ENCODE assay signal across 19 cellular contexts in the genomic region with DNA sequence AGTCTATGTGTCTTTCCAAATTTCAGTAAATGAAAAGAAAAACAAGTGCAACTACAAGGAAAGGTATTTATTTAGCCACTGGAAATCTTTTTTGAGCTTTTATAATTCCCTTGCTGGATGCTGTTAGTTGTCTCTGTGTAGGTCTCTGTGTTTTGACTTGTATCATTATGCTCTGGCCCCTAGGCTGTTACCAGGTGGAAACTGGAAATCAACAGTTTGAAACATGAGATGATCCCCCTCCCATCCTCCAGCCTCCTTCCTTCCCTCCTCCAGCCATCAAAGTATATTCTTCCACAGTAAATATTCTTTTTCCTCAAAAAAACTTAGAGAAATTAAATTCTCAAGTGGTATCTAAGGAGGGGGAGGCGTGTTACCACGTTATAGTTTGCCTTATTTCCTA. TPM values are rescaled to one million over a fixed set of nuclear protein-coding genes. Genes with fewer than 3 reads are reported as not detected.
DNase-seq lines count a peak whose midpoint lies in the region; TF ChIP-seq lines count a peak whose summit lies in the region.
"Had no signal": no experiment of that assay in that cellular context is flagged by ENCODE, and none has a peak within 500 bp of the region (broad histone marks: within the 10 kb centered on the region; RNA-seq: fewer than 3 reads in every experiment).

No MANE protein-coding gene starts in this region.

- no peaks in the 10 kb centered on the region for H3K36me3 ChIP-seq in GM23248 (ENCODE audit: low read depth)
- no peaks in the 10 kb centered on the region for H3K36me3 ChIP-seq in smooth muscle cell (ENCODE audit: low read depth)
- H3K36me3 ChIP-seq: brain microvascular endothelial cell, WERI-Rb-1 had no signal

- 48 to 51% methylated on average over 2 of the region's 2 CpGs for WGBS in GM23248 (ENCODE audit: low coverage in 1 of 2, low lambda C conversion rate in 2 of 2, missing lambda C conversion rate in 2 of 2), 2 experiments
- WGBS in smooth muscle cell (ENCODE audit: low lambda C conversion rate): 59% methylated on average over 2 of the region's 2 CpGs

- TF ChIP-seq CTCF in smooth muscle cell (IDR thresholded peaks at IDR 0.05; ENCODE audit: borderline replicate concordance, insufficient read depth, poor library complexity, severe bottlenecking): no peak

- H2AFZ ChIP-seq in GM23248 (peak overlapping the region; percentile 64), smooth muscle cell (ENCODE audit: low read depth) (peak overlapping the region; percentile 42)

- DNase-seq in GM23248: no peak
- DNase-seq in NCI-H69 (lab: John Stamatoyannopoulos, UW): peak; percentile 22
- peak; percentile 74 for DNase-seq in left kidney (ENCODE audit: low read depth, low spot score)
- no peak for DNase-seq in smooth muscle cell (lab: John Stamatoyannopoulos, UW; ENCODE audit: unreplicated experiment)
- DNase-seq in HCEC 1CT: no peak
- DNase-seq in T-helper 2 cell treated with Interferon-gamma antibody and Interleukin-4, amounts not matched to agents 5 μg/mL and 100 μg/mL, for 36 hours (ENCODE audit: low spot score): no peak
- DNase-seq in putamen (ENCODE audit: low spot score): no peak
- DNase-seq: activated CD8-positive, alpha-beta T cell treated with anti-CD3 and anti-CD28 coated beads for 36 hours; activated T-cell treated with anti-CD3 and anti-CD28 coated beads, Interleukin-2, amount 50 U/mL, for 48 hours; brain microvascular endothelial cell; COR-L47; natural killer cell; NCI-H1694 treated with DMSO at 0.1 percent for 48 hours; SHP77 treated with DMSO at 0.1 percent for 48 hours; WERI-Rb-1 had no signal

- H3K4me3 ChIP-seq in GM23248: peak overlapping the region; percentile 81
- H3K4me3 ChIP-seq in smooth muscle cell: peak overlapping the region; percentile 58

- H3K27ac ChIP-seq in GM23248: peak overlapping the region; percentile 63; the same call in 1 of the 2 replicates
- H3K27ac ChIP-seq in smooth muscle cell (ENCODE audit: low read depth): peak overlapping the region; percentile 91
- H3K27ac ChIP-seq: WERI-Rb-1 had no signal

- H3K27me3 ChIP-seq in GM23248 (replicated peaks; ENCODE audit: insufficient read depth): no peaks in the 10 kb centered on the region
- no peaks in the 10 kb centered on the region for H3K27me3 ChIP-seq in smooth muscle cell (ENCODE audit: low read depth)
- H3K27me3 ChIP-seq: brain microvascular endothelial cell had no signal

- H4K20me1 ChIP-seq in GM23248 (ENCODE audit: insufficient read depth): no peaks in the 10 kb centered on the region
- H4K20me1 ChIP-seq in smooth muscle cell (ENCODE audit: low read depth): no peaks in the 10 kb centered on the region

- no peaks in the 10 kb centered on the region for H3K36me3 Mint-ChIP-seq in T-helper 2 cell treated with Interferon-gamma antibody and Interleukin-4, amounts not matched to agents 5 μg/mL and 100 μg/mL, for 36 hours (ENCODE audit: low read depth)
- H3K36me3 Mint-ChIP-seq: activated naive CD8-positive, alpha-beta T cell; natural killer cell had no signal

- H3K4me1 ChIP-seq in GM23248 (ENCODE audit: insufficient read depth) (peaks cover 33% of the 10 kb centered on the region), smooth muscle cell (ENCODE audit: low read depth) (peaks cover 16% of the 10 kb centered on the region)

- H3K4me3 Mint-ChIP-seq in T-helper 2 cell treated with Interferon-gamma antibody and Interleukin-4, amounts not matched to agents 5 μg/mL and 100 μg/mL, for 36 hours: no peak overlapping the region
- H3K4me3 Mint-ChIP-seq: activated CD8-positive, alpha-beta T cell treated with anti-CD3 and anti-CD28 coated beads for 36 hours; activated naive CD8-positive, alpha-beta T cell; dendritic cell treated with granulocyte-macrophage colony-stimulating factor and Interleukin-4, amounts not matched to agents 40 ng/mL and 50 ng/mL, for 4 days; natural killer cell; T-helper 1 cell treated with Interleukin-12 subunit alpha and Interleukin-12 subunit beta and Interleukin-4 antibody, amounts not matched to agents 30 μg/mL and 1 μg/mL, for 36 hours had no signal

- H3K9ac ChIP-seq in GM23248 (no peak overlapping the region; the same call in 1 of the 2 replicates), smooth muscle cell (ENCODE audit: low read depth) (peak overlapping the region; percentile 70)

- no peak overlapping the region for H3K27ac Mint-ChIP-seq in T-helper 2 cell treated with Interferon-gamma antibody and Interleukin-4, amounts not matched to agents 5 μg/mL and 100 μg/mL, for 36 hours
- H3K27ac Mint-ChIP-seq: activated CD8-positive, alpha-beta T cell treated with anti-CD3 and anti-CD28 coated beads for 36 hours; activated naive CD8-positive, alpha-beta T cell; dendritic cell treated with granulocyte-macrophage colony-stimulating factor and Interleukin-4, amounts not matched to agents 40 ng/mL and 50 ng/mL, for 4 days; natural killer cell; progenitor cell of endocrine pancreas; T-helper 1 cell treated with Interleukin-12 subunit alpha and Interleukin-12 subunit beta and Interleukin-4 antibody, amounts not matched to agents 30 μg/mL and 1 μg/mL, for 36 hours had no signal

- H3K9me3 Mint-ChIP-seq in T-helper 2 cell treated with Interferon-gamma antibody and Interleukin-4, amounts not matched to agents 5 μg/mL and 100 μg/mL, for 36 hours: no peaks in the 10 kb centered on the region
- H3K9me3 Mint-ChIP-seq: activated CD8-positive, alpha-beta T cell treated with anti-CD3 and anti-CD28 coated beads for 36 hours; dendritic cell treated with granulocyte-macrophage colony-stimulating factor and Interleukin-4, amounts not matched to agents 40 ng/mL and 50 ng/mL, for 4 days; natural killer cell; T-helper 1 cell treated with Interleukin-12 subunit alpha and Interleukin-12 subunit beta and Interleukin-4 antibody, amounts not matched to agents 30 μg/mL and 1 μg/mL, for 36 hours had no signal

- H3K4me2 ChIP-seq in GM23248 (ENCODE audit: unreplicated experiment) (peak overlapping the region; percentile 96), smooth muscle cell (peak overlapping the region; percentile 90)

- H3F3A ChIP-seq in GM23248 (ENCODE audit: insufficient read depth) (peaks cover 44% of the 10 kb centered on the region), smooth muscle cell (ENCODE audit: low read depth) (peaks cover 18% of the 10 kb centered on the region)

- H3K9me3 ChIP-seq in GM23248 (ENCODE audit: low read depth): no peaks in the 10 kb centered on the region
- H3K9me3 ChIP-seq in smooth muscle cell (replicated peaks; ENCODE audit: low read depth): no peaks in the 10 kb centered on the region

- H3K4me1 Mint-ChIP-seq in T-helper 2 cell treated with Interferon-gamma antibody and Interleukin-4, amounts not matched to agents 5 μg/mL and 100 μg/mL, for 36 hours (ENCODE audit: low read depth): no peaks in the 10 kb centered on the region
- H3K4me1 Mint-ChIP-seq: natural killer cell had no signal

- H3K79me2 ChIP-seq in GM23248 (ENCODE audit: insufficient read depth): peaks cover 36% of the 10 kb centered on the region
- H3K79me2 ChIP-seq in smooth muscle cell (ENCODE audit: low read depth): peaks cover 53% of the 10 kb centered on the region

- no peaks in the 10 kb centered on the region for H3K27me3 Mint-ChIP-seq in T-helper 2 cell treated with Interferon-gamma antibody and Interleukin-4, amounts not matched to agents 5 μg/mL and 100 μg/mL, for 36 hours (ENCODE audit: low read depth)
- H3K27me3 Mint-ChIP-seq: activated CD8-positive, alpha-beta T cell treated with anti-CD3 and anti-CD28 coated beads for 36 hours; dendritic cell treated with granulocyte-macrophage colony-stimulating factor and Interleukin-4, amounts not matched to agents 40 ng/mL and 50 ng/mL, for 4 days; progenitor cell of endocrine pancreas had no signal

- H3K9me2 ChIP-seq in GM23248 (ENCODE audit: insufficient read depth): no peaks in the 10 kb centered on the region

- in situ Hi-C loops in GM23248 (cut with MboI): loop anchor here (10.0 kb wide), 1 partner anchor 141 kb away; no protein-coding TSS in a partner anchor

RNA-seq across cellular contexts. Expression of a gene that starts 0.9 kb away (rescaled TPM):
- 432 and 441 TPM in 2 replicates for total RNA-seq in GM23248 (2014; rRNA removed; shearing (Covaris generic))
- polyA plus RNA-seq in GM23248 (2016; fragmentation: Nextera tagmentation; extraction: Ambion mirVana) (483 and 504 TPM in 2 replicates), smooth muscle cell (1,043 and 1,354 TPM in 2 replicates)
- 1,657 and 1,844 TPM in 2 replicates for total RNA-seq in smooth muscle cell
- total RNA-seq: activated CD8-positive, alpha-beta T cell treated with anti-CD3 and anti-CD28 coated beads for 36 hours; progenitor cell of endocrine pancreas had no signal

Comparison
In these comparisons a context has a peak if more than half of its experiments do, and no peak if none do; other contexts are left out.
1. DNase-seq: peak in NCI-H69 (single experiment) and left kidney (single experiment); none in GM23248 (single experiment), smooth muscle cell (single experiment), HCEC 1CT (single experiment), T-helper 2 cell treated with Interferon-gamma antibody and Interleukin-4, amounts not matched to agents 5 μg/mL and 100 μg/mL, for 36 hours (single experiment) and putamen (single experiment).